ENCODE assay signal across 8 cellular contexts in the genomic region with DNA sequence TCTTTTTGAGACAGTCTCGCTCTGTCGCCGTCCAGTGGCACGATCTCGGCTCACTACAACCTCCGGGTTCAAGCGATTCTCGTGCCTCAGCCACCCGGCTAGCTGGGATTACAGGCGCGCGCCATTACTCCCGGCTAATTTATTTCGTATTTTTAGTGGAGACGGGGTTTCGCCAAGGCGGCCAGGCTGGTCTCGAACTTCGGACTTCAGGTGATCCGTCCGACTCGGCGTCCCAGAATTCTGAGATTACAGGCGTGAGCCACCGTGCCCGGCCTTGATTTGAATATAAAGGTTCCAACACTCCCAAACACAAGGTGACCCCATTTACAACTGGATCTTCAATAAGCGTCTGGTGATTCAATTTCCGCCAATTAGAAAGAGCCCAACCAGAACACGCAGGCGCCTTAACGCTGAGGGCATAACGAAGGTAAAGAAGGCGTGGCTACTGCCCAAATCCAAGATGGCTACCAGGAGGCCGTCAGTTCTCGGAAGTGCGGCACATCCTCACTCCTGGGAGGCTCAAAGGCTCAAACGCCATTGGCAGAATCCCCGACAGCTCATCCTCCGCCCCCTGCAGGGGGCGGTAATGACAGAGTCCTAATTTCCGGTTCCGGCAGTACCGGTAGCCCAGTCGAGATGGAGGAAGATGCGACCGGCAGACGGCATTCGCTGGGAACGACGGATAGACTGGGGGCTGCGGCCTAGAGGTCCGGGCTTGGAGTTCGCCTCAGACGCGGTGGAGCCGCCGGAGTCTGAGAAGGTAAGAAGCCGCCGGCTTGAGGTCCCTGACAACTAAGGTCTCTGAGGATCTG. TPM values are rescaled to one million over a fixed set of nuclear protein-coding genes. Genes with fewer than 3 reads are reported as not detected.
DNase-seq lines count a peak whose midpoint lies in the region; ATAC-seq, FAIRE-seq and TF ChIP-seq lines count a peak whose summit lies in the region.

A gene with protein sequence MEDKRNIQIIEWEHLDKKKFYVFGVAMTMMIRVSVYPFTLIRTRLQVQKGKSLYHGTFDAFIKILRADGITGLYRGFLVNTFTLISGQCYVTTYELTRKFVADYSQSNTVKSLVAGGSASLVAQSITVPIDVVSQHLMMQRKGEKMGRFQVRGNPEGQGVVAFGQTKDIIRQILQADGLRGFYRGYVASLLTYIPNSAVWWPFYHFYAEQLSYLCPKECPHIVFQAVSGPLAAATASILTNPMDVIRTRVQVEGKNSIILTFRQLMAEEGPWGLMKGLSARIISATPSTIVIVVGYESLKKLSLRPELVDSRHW (plus strand): TSS at position 617 of the 812 bp plus-strand sequence. CDS start 5,744 bp downstream, outside the sequence.

- H3K9me3 Mint-ChIP-seq in WTC11, result peaks cover 14% of the 10 kb centered on the region

- H3K4me3 ChIP-seq in AG09309 (ENCODE audit: control insufficient read depth, low read depth, low read length) (peak within 1 kb of the TSS; percentile 90), cardiac fibroblast (replicated peaks in 1 of 2; ENCODE audit: low read depth in 2 of 2, low read length in 2 of 2) (peak within 1 kb of the TSS; percentile 96 to 99), small intestine (ENCODE audit: low read depth in 1 of 2, low read length in 2 of 2) (peak within 1 kb of the TSS; percentile 65 to 71)

- ATAC-seq in GM18909 (IDR thresholded peaks at IDR 0.05; ENCODE audit: poor library complexity, unreplicated experiment) (peak; percentile 93), HG03175 (IDR thresholded peaks at IDR 0.05; ENCODE audit: unreplicated experiment) (peak; percentile 98), WTC11 (peak; percentile 98)

- peaks cover 3 to 6% of the 10 kb centered on the region in 2 donors for H3K4me1 ChIP-seq in small intestine (ENCODE audit: control insufficient read depth in 2 of 2, insufficient read depth in 1 of 2, low read depth in 1 of 2, low read length in 1 of 2)

- POLR2A ChIA-PET in WTC11 (lab: Charles Lee), result interaction anchor here (0.6 to 1.7 kb wide), 6 partner anchors 18 to 949 kb away, joined by 3 to 8 read pairs (median 4); a partner anchor contains a TSS

- DNase-seq in AG09309 (ENCODE audit: low read depth), result peak; percentile 97
- peak; percentile 97 for DNase-seq in NCI-H226
- peak; percentile 97 for DNase-seq in WTC11 (ENCODE audit: low spot score)
- peak; percentile 99 to 100 for DNase-seq in cardiac fibroblast (ENCODE audit: low read depth in 2 of 2)
- DNase-seq in iPS-NIHi11 (ENCODE audit: low spot score), result peak; percentile 96
- peak; percentile 100 for DNase-seq in small intestine

- H3K9me3 ChIP-seq in small intestine (ENCODE audit: control insufficient read depth, low read depth), result no peaks in the 10 kb centered on the region

- H3K4me3 Mint-ChIP-seq in WTC11, result peak within 1 kb of the TSS; percentile 99

- H3K27ac ChIP-seq in small intestine (ENCODE audit: low read depth in 1 of 2, low read length in 1 of 2), result peak within 1 kb of the TSS; percentile 76 to 90

- peaks cover 35% of the 10 kb centered on the region for H3K4me1 Mint-ChIP-seq in WTC11

- no peaks in the 10 kb centered on the region for H3K27me3 ChIP-seq in small intestine (ENCODE audit: control insufficient read depth in 2 of 2, insufficient read depth in 2 of 2, low read length in 2 of 2)

- peak; percentile 75 for FAIRE-seq in small intestine (lab: Jason Lieb, UNC)

- peak; percentile 57 for TF ChIP-seq CTCF in AG09309 (IDR thresholded peaks at IDR 0.05; ENCODE audit: control insufficient read depth, insufficient read depth, low read depth, low read length, missing control alignments)
- peak; percentile 37 for TF ChIP-seq CTCF in WTC11 (IDR thresholded peaks at IDR 0.05)
- TF ChIP-seq CTCF in cardiac fibroblast (IDR thresholded peaks at IDR 0.05; ENCODE audit: low read depth, low read length), result peak; percentile 32

- CTCF ChIA-PET in WTC11 (lab: Charles Lee), result interaction anchor here (0.6 to 2.6 kb wide), 23 partner anchors 10 to 209 kb away, joined by 3 to 29 read pairs (median 5); a partner anchor contains a TSS

- WGBS in small intestine, 3 donors, result 2 to 4% (median 2%) methylated on average over 59 of the region's 59 CpGs

- H3K27ac Mint-ChIP-seq in WTC11, result peak within 1 kb of the TSS; percentile 98

- H3K36me3 ChIP-seq in small intestine (ENCODE audit: control insufficient read depth in 2 of 2, insufficient read depth in 2 of 2, low read length in 2 of 2), result peaks cover 0 to 2% of the 10 kb centered on the region in 2 donors

- H3K36me3 Mint-ChIP-seq in WTC11, result peaks cover 11% of the 10 kb centered on the region

- no peaks in the 10 kb centered on the region for H3K27me3 Mint-ChIP-seq in WTC11 (ENCODE audit: low read depth)

TF ChIP-seq in WTC11, 78 proteins besides CTCF, POLR2A, EP300 and RAD21 (continues in another document):
- no peak for TF ChIP-seq ZNF219 (CRISPR knock-in tag; IDR thresholded peaks at IDR 0.05; ENCODE audit: borderline replicate concordance)
- TF ChIP-seq, protein P1, sequence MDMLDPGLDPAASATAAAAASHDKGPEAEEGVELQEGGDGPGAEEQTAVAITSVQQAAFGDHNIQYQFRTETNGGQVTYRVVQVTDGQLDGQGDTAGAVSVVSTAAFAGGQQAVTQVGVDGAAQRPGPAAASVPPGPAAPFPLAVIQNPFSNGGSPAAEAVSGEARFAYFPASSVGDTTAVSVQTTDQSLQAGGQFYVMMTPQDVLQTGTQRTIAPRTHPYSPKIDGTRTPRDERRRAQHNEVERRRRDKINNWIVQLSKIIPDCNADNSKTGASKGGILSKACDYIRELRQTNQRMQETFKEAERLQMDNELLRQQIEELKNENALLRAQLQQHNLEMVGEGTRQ (CRISPR knock-in tag; IDR thresholded peaks at IDR 0.05), result no peak; the same call in 1 of the 2 replicates
- TF ChIP-seq, protein P2, sequence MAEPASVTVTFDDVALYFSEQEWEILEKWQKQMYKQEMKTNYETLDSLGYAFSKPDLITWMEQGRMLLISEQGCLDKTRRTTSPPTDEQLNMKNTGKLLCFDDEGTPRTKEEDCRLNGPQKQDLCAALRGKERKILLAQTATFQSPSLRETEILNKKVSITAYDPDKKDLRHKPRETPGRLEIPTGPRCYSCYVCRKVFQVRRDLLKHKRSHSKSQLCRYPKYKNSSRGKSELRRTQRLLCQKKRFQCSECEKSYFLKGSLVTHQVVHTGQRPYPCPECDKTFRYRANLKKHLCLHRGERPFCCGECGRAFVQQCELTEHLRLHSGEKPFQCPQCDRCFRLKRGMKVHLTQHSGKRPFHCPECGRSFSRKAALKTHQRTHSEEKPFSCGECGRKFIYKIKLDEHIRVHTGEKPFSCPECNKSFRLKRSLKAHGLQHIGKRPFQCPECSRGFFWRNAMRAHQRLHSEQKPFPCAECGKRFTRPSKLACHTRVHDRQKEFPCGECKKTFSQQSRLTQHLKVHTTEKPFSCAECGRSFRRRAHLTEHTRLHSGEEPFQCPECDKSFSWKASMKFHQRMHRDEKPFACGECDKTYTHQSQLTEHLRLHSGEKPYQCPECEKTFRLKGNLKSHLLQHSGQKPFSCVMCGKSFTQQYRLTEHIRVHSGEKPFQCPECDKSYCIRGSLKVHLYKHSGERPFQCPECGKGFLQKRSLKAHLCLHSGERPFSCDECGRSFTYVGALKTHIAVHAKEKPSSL (CRISPR knock-in tag; conservative IDR thresholded peaks at IDR 0.05), result no peak
- TF ChIP-seq CREM (CRISPR knock-in tag; IDR thresholded peaks at IDR 0.05), result peak; percentile 71; the same call in 1 of the 2 replicates
- TF ChIP-seq NR3C1 (CRISPR knock-in tag; conservative IDR thresholded peaks at IDR 0.05; ENCODE audit: low read depth), result no peak
- TF ChIP-seq, protein P3, sequence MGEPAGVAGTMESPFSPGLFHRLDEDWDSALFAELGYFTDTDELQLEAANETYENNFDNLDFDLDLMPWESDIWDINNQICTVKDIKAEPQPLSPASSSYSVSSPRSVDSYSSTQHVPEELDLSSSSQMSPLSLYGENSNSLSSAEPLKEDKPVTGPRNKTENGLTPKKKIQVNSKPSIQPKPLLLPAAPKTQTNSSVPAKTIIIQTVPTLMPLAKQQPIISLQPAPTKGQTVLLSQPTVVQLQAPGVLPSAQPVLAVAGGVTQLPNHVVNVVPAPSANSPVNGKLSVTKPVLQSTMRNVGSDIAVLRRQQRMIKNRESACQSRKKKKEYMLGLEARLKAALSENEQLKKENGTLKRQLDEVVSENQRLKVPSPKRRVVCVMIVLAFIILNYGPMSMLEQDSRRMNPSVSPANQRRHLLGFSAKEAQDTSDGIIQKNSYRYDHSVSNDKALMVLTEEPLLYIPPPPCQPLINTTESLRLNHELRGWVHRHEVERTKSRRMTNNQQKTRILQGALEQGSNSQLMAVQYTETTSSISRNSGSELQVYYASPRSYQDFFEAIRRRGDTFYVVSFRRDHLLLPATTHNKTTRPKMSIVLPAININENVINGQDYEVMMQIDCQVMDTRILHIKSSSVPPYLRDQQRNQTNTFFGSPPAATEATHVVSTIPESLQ (CRISPR knock-in tag; IDR thresholded peaks at IDR 0.05), result no peak
- TF ChIP-seq, protein P4, sequence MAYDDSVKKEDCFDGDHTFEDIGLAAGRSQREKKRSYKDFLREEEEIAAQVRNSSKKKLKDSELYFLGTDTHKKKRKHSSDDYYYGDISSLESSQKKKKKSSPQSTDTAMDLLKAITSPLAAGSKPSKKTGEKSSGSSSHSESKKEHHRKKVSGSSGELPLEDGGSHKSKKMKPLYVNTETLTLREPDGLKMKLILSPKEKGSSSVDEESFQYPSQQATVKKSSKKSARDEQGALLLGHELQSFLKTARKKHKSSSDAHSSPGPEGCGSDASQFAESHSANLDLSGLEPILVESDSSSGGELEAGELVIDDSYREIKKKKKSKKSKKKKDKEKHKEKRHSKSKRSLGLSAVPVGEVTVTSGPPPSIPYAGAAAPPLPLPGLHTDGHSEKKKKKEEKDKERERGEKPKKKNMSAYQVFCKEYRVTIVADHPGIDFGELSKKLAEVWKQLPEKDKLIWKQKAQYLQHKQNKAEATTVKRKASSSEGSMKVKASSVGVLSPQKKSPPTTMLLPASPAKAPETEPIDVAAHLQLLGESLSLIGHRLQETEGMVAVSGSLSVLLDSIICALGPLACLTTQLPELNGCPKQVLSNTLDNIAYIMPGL (CRISPR knock-in tag; IDR thresholded peaks at IDR 0.05), result 0 out of 2 replicates have a peak, but pooled peaks have one; percentile 21
- TF ChIP-seq FOXJ3 (CRISPR knock-in tag; IDR thresholded peaks at IDR 0.05; ENCODE audit: borderline replicate concordance), result no peak
- peak; percentile 96 for TF ChIP-seq SP1 (CRISPR knock-in tag; conservative IDR thresholded peaks at IDR 0.05)
- TF ChIP-seq TEAD4 (CRISPR knock-in tag; IDR thresholded peaks at IDR 0.05), result no peak

RNA-seq across cellular contexts. Expression of the gene that starts here (rescaled TPM):
- 17.9 to 29.1 TPM (median 19.7 TPM) in 3 replicates for total RNA-seq in WTC11 (2021)
- polyA plus RNA-seq in small intestine, result 10 to 100 TPM; 13.4 to 18.6 (median 15.9) TPM

Comparison
In these comparisons a context has a peak if more than half of its experiments do, and no peak if none do; other contexts are left out.
1. Peak in every context shown above with its lines: DNase-seq, ATAC-seq, H3K4me3 ChIP-seq and H3K27ac ChIP-seq.